Comparison of ENCODE assay signal across 23 cellular contexts in the genomic region with DNA sequence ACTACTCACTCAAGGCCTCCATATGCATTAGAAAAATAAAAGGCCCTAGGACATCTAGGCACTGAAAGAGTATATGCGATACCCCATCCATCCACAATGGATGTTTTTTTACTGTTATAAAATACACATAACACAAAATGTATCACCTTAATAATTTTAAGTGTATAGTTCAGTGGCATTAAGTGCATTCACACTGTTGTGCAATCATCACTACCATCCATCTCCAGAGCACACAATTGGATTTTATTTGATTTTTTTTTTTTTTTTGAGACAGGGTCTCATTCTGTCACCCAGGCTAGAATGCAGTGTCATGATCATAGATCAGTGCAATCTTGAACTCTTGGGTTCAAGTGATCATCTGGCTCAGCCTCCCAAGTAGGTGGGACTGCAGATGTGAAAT. TPM values are rescaled to one million over a fixed set of nuclear protein-coding genes. Genes with fewer than 3 reads are reported as not detected.
A peak's percentile ranks its signal among the peaks of the same experiment; 100 is the strongest.
DNase-seq lines count a peak whose midpoint lies in the region.
"Had no signal": no experiment of that assay in that cellular context is flagged by ENCODE, and none has a peak within 500 bp of the region (broad histone marks: within the 10 kb centered on the region; RNA-seq: fewer than 3 reads in every experiment).

No MANE protein-coding gene starts in this region.

- peak overlapping the region; percentile 19 for H3K27ac Mint-ChIP-seq in dendritic cell treated with granulocyte-macrophage colony-stimulating factor and Interleukin-4, amounts not matched to agents 40 ng/mL and 50 ng/mL, for 4 days
- no peak overlapping the region for H3K27ac Mint-ChIP-seq in activated CD4-positive, alpha-beta T cell treated with anti-CD3 and anti-CD28 coated beads, Interleukin-2, amount 10 ng/mL, durations not matched to agents 7 days and 5 days
- H3K27ac Mint-ChIP-seq: activated naive CD8-positive, alpha-beta T cell had no signal

- CTCF ChIA-PET in activated CD4-positive, alpha-beta T cell treated with anti-CD3 and anti-CD28 coated beads, Interleukin-2, amount 10 ng/mL, durations not matched to agents 7 days and 5 days (lab: Charles Lee) = interaction anchor here (0.8 to 21.4 kb wide), 2 partner anchors 27 to 34 kb away, joined by 3 to 476 read pairs; no protein-coding TSS in a partner anchor

- peaks cover 41% of the 10 kb centered on the region for H3K4me1 Mint-ChIP-seq in dendritic cell treated with granulocyte-macrophage colony-stimulating factor and Interleukin-4, amounts not matched to agents 40 ng/mL and 50 ng/mL, for 4 days (ENCODE audit: low read depth)
- peaks cover 68% of the 10 kb centered on the region for H3K4me1 Mint-ChIP-seq in activated CD4-positive, alpha-beta T cell treated with anti-CD3 and anti-CD28 coated beads, Interleukin-2, amount 10 ng/mL, durations not matched to agents 7 days and 5 days

- H3K4me3 Mint-ChIP-seq in dendritic cell treated with granulocyte-macrophage colony-stimulating factor and Interleukin-4, amounts not matched to agents 40 ng/mL and 50 ng/mL, for 4 days = no peak overlapping the region
- no peak overlapping the region for H3K4me3 Mint-ChIP-seq in activated CD4-positive, alpha-beta T cell treated with anti-CD3 and anti-CD28 coated beads, Interleukin-2, amount 10 ng/mL, durations not matched to agents 7 days and 5 days
- H3K4me3 Mint-ChIP-seq: activated naive CD8-positive, alpha-beta T cell had no signal

- no peak for DNase-seq in activated CD4-positive, alpha-beta T cell treated with anti-CD3 and anti-CD28 coated beads, Interleukin-2, amount 10 ng/mL, durations not matched to agents 7 days and 5 days
- DNase-seq: activated CD4-positive, alpha-beta T cell treated with anti-CD3 and anti-CD28 coated beads for 4 hours; activated CD8-positive, alpha-beta memory T cell treated with anti-CD3 and anti-CD28 coated beads for 24 hours; activated effector memory CD4-positive, alpha-beta T cell treated with Interleukin-2 at 50 U/mL for 16 hours; anterior cingulate cortex; C1 segment of cervical spinal cord; colonic mucosa; COR-L47; DMS53; effector memory CD4-positive, alpha-beta T cell; glutamatergic neuron; GM23248; left lung; mesenchymal stem cell; NCI-H1417 treated with DMSO at 0.1 percent for 48 hours; NCI-H2081; NCI-H2227 treated with DMSO at 0.1 percent for 48 hours; NCI-H69; SHP77; stimulated activated CD4-positive, alpha-beta T cell treated with anti-CD3 and anti-CD28 coated beads, Interleukin-2, amount 100 ng/mL, for 24 hours; tibial artery had no signal

- H3K27me3 Mint-ChIP-seq in dendritic cell treated with granulocyte-macrophage colony-stimulating factor and Interleukin-4, amounts not matched to agents 40 ng/mL and 50 ng/mL, for 4 days = no peaks in the 10 kb centered on the region
- no peaks in the 10 kb centered on the region for H3K27me3 Mint-ChIP-seq in activated CD4-positive, alpha-beta T cell treated with anti-CD3 and anti-CD28 coated beads, Interleukin-2, amount 10 ng/mL, durations not matched to agents 7 days and 5 days
- H3K27me3 Mint-ChIP-seq: activated naive CD8-positive, alpha-beta T cell had no signal

- H3K36me3 Mint-ChIP-seq in dendritic cell treated with granulocyte-macrophage colony-stimulating factor and Interleukin-4, amounts not matched to agents 40 ng/mL and 50 ng/mL, for 4 days (ENCODE audit: low read depth) = peaks cover 60% of the 10 kb centered on the region
- peaks cover 69% of the 10 kb centered on the region for H3K36me3 Mint-ChIP-seq in activated CD4-positive, alpha-beta T cell treated with anti-CD3 and anti-CD28 coated beads, Interleukin-2, amount 10 ng/mL, durations not matched to agents 7 days and 5 days (ENCODE audit: low read depth)

- intact Hi-C loops in dendritic cell treated with granulocyte-macrophage colony-stimulating factor and Interleukin-4, amounts not matched to agents 40 ng/mL and 50 ng/mL, for 4 days (cut with micrococcal nuclease) = no loop called here

- H3K9me3 Mint-ChIP-seq in dendritic cell treated with granulocyte-macrophage colony-stimulating factor and Interleukin-4, amounts not matched to agents 40 ng/mL and 50 ng/mL, for 4 days = no peaks in the 10 kb centered on the region
- H3K9me3 Mint-ChIP-seq in activated CD4-positive, alpha-beta T cell treated with anti-CD3 and anti-CD28 coated beads, Interleukin-2, amount 10 ng/mL, durations not matched to agents 7 days and 5 days = peaks cover 3% of the 10 kb centered on the region

- POLR2A ChIA-PET in activated CD4-positive, alpha-beta T cell treated with anti-CD3 and anti-CD28 coated beads, Interleukin-2, amount 10 ng/mL, durations not matched to agents 7 days and 5 days (lab: Charles Lee) = no interaction called here

RNA-seq across cellular contexts. Expression of a gene that starts 2.8 kb away (rescaled TPM):
- total RNA-seq in activated CD4-positive, alpha-beta T cell treated with anti-CD3 and anti-CD28 coated beads, Interleukin-2, amount 10 ng/mL, durations not matched to agents 7 days and 5 days = 10 to 100 TPM; 46.8 to 53.2 TPM

RNA-seq across cellular contexts. Expression of a gene that starts 5.9 kb away (rescaled TPM):
- 1,000 to 10,000 TPM; 1,494 to 1,661 TPM for total RNA-seq in activated CD4-positive, alpha-beta T cell treated with anti-CD3 and anti-CD28 coated beads, Interleukin-2, amount 10 ng/mL, durations not matched to agents 7 days and 5 days

RNA-seq across cellular contexts. Expression of a gene that starts 23.5 kb away (rescaled TPM):
- total RNA-seq in activated CD4-positive, alpha-beta T cell treated with anti-CD3 and anti-CD28 coated beads, Interleukin-2, amount 10 ng/mL, durations not matched to agents 7 days and 5 days = 10 to 100 TPM; 43.1 to 58.8 TPM

RNA-seq across cellular contexts. Expression of a gene that starts 27.8 kb away (rescaled TPM):
- 100 to 1,000 TPM; 243 to 272 TPM for total RNA-seq in activated CD4-positive, alpha-beta T cell treated with anti-CD3 and anti-CD28 coated beads, Interleukin-2, amount 10 ng/mL, durations not matched to agents 7 days and 5 days

RNA-seq across cellular contexts. Expression of a gene that starts 28.2 kb away (rescaled TPM):
- 100 to 1,000 TPM; 199 to 213 TPM for total RNA-seq in activated CD4-positive, alpha-beta T cell treated with anti-CD3 and anti-CD28 coated beads, Interleukin-2, amount 10 ng/mL, durations not matched to agents 7 days and 5 days
